Comparison of ENCODE assay signal across 10 cellular contexts in the genomic region with DNA sequence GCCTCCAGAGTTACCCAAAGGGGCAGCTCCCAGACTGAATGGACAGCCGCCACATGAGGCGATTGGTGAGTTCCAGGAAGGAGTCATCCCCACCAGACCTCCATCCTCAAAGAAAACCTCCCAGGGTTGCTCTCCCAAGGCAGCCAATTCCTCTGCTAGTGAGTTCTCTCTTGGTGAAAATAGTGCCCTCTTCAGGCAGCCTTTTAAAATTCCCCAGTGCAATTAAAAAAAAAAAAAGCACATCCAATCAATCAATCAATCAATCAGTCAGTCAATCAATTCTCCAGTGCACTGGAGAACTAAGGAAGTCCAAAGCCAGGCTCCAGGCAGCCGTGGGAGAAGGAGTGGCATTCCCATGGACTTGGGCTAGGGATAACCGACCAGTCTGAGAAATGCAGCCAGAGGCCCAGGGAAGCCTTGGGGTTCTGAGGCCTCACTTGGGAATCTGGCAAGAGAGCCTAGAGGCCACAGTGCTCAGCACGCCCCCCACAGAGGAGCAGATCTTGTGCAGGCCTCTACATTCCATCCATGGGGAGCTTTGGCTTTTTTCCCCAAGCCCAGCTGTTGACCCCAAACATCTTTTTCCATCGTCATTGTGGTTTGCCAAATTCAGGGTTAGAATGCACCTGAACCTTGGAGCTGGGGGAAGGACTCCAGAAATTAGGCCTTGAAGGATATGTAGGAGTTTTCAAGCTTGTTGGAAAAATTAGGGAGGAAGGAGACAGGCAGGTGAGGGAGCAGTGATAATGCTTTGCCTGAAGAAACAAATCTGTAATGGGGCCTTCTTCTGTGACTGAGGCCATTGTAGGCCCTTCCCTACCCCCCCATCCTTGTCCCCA. TPM values are rescaled to one million over a fixed set of nuclear protein-coding genes. Genes with fewer than 3 reads are reported as not detected.
A peak's percentile ranks its signal among the peaks of the same experiment; 100 is the strongest.
DNase-seq lines count a peak whose midpoint lies in the region; ATAC-seq and TF ChIP-seq lines count a peak whose summit lies in the region.
"Had no signal": no experiment of that assay in that cellular context is flagged by ENCODE, and none has a peak within 500 bp of the region (broad histone marks: within the 10 kb centered on the region; RNA-seq: fewer than 3 reads in every experiment).

No MANE protein-coding gene starts in this region.

- no peaks in the 10 kb centered on the region for H3K36me3 ChIP-seq in BJ (ENCODE audit: control insufficient read depth, insufficient read depth, low read length)
- H3K36me3 ChIP-seq in esophagus muscularis mucosa, result no peaks in the 10 kb centered on the region

- H3K27me3 ChIP-seq in BJ (ENCODE audit: control insufficient read depth, insufficient read depth, low read length), result no peaks in the 10 kb centered on the region
- H3K27me3 ChIP-seq in esophagus muscularis mucosa, result peaks cover 0 to 54% (median 19%) of the 10 kb centered on the region in 4 donors

- H3K27me3 Mint-ChIP-seq in HFFc6 (ENCODE audit: insufficient read depth), result peaks cover 13% of the 10 kb centered on the region

- H3K9me3 Mint-ChIP-seq in HFFc6, result no peaks in the 10 kb centered on the region

- no peaks in the 10 kb centered on the region for H3K9me3 ChIP-seq in esophagus muscularis mucosa

- no peak for TF ChIP-seq EP300 in esophagus muscularis mucosa (IDR thresholded peaks at IDR 0.05)

- DNase-seq in BJ (ENCODE audit: low read depth) (no peak), HFFc6 (no peak), iPS-NIHi7 (ENCODE audit: extremely low spot score) (peak; percentile 67), kidney glomerular epithelial cell (lab: John Stamatoyannopoulos, UW) (no peak), epidermal melanocyte (ENCODE audit: insufficient read length, low spot score) (no peak), esophagus muscularis mucosa (ENCODE audit: extremely low spot score) (no peak)

- peaks cover 11 to 13% (median 12%) of the 10 kb centered on the region in 4 donors for H3K4me1 ChIP-seq in esophagus muscularis mucosa

- H3K27ac ChIP-seq in VCaP (no peak overlapping the region), esophagus muscularis mucosa (replicated peaks in 1 of 4) (no peak overlapping the region)

- no peak for TF ChIP-seq POLR2A in esophagus muscularis mucosa (IDR thresholded peaks at IDR 0.05; ENCODE audit: low read depth)

- peak overlapping the region; percentile 90 for H3K27ac Mint-ChIP-seq in HFFc6

- TF ChIP-seq CTCF in BJ (IDR thresholded peaks at IDR 0.05; ENCODE audit: insufficient read depth, low read depth, low read length), result 0 out of 2 replicates have a peak, but pooled peaks have one; percentile 6
- TF ChIP-seq CTCF in HFFc6 (IDR thresholded peaks at IDR 0.05), result peak; percentile 71
- 0 out of 2 replicates have a peak, but pooled peaks have one; percentile 17 for TF ChIP-seq CTCF in VCaP (conservative IDR thresholded peaks at IDR 0.05)
- no peak for TF ChIP-seq CTCF in esophagus muscularis mucosa (IDR thresholded peaks at IDR 0.05)

- intact Hi-C loops in esophagus muscularis mucosa (cut with DNase I), result no loop called here

- WGBS in esophagus muscularis mucosa, result 89% methylated on average over 6 of the region's 6 CpGs

- no peak overlapping the region for H3K4me3 Mint-ChIP-seq in HFFc6

- H3K4me3 ChIP-seq in BJ (ENCODE audit: low read depth, low read length) (no peak overlapping the region), esophagus muscularis mucosa (no peak overlapping the region)
- H3K4me3 ChIP-seq: lung, skin epidermis had no signal

- CTCF ChIA-PET in BJ (lab: Yijun Ruan, JAX), result interaction anchor here (0.6 to 1.3 kb wide), 5 partner anchors 10 to 244 kb away, joined by 3 to 4 read pairs (median 3); no protein-coding TSS in a partner anchor

- ATAC-seq in GM21526 (IDR thresholded peaks at IDR 0.05; ENCODE audit: low FRiP score, unreplicated experiment), result no peak

- peaks cover 9% of the 10 kb centered on the region for H3K36me3 Mint-ChIP-seq in HFFc6 (ENCODE audit: low read depth)

- POLR2A ChIA-PET in BJ (lab: Charles Lee), result interaction anchor here (0.5 kb wide), 1 partner anchor 1464 kb away, joined by 4 read pairs; no protein-coding TSS in a partner anchor

- H3K4me1 Mint-ChIP-seq in HFFc6 (ENCODE audit: low read depth), result peaks cover 48% of the 10 kb centered on the region

RNA-seq across cellular contexts. Expression of a gene that starts 4.8 kb away (rescaled TPM):
- polyA plus RNA-seq in BJ (2011; rRNA removed), result 2.1 and 2.8 TPM in 2 replicates
- polyA minus RNA-seq in BJ (2011; rRNA and poly(A)+ RNA removed), result 2.7 and 3.9 TPM in 2 replicates
- total RNA-seq in HFFc6 (2021; fragmentation: NEBNext Ultra II Directional; extraction: Animal tissue kit (Norgen Biotek cat#: 25700)), result 1 to 10 TPM; 1.3 to 2.2 (median 1.6) TPM
- 1 to 10 TPM in 2 of 4 donors, under 1 TPM in 2; 0.32 to 3.0 (median 1.5) TPM for total RNA-seq in esophagus muscularis mucosa

Comparison
In these comparisons a context has a peak if more than half of its experiments do, and no peak if none do; other contexts are left out.
1. CTCF ChIP-seq: peak in BJ (single experiment), HFFc6 (single experiment) and VCaP (single experiment); none in esophagus muscularis mucosa (0 of 3).